Comparison of ENCODE assay signal across 25 cellular contexts in genomic region chr18:54233761-54234160, GRCh38.
"Had no signal": no experiment of that assay in that cellular context is flagged by ENCODE, and none has a peak within 500 bp of the region (broad histone marks: within the 10 kb centered on the region; RNA-seq: fewer than 3 reads in every experiment).

No MANE protein-coding gene starts in this region.

- ATAC-seq: activated naive CD4-positive, alpha-beta T cell treated with anti-CD3 and anti-CD28 coated beads, Interleukin-2, amount 50 U/mL, for 72 hours; activated T-cell treated with anti-CD3 and anti-CD28 coated beads, Interleukin-2, amount 50 U/mL, for 72 hours; gastrocnemius medialis; heart left ventricle had no signal

- DNase-seq: activated CD4-positive, alpha-beta memory T cell treated with anti-CD3 and anti-CD28 coated beads, Interleukin-2, amount 10 ng/mL, durations not matched to agents 7 days and 5 days; activated CD4-positive, alpha-beta T cell treated with anti-CD3 and anti-CD28 coated beads for 4 hours; activated CD4-positive, alpha-beta T cell treated with anti-CD3 and anti-CD28 coated beads, Interleukin-2, amount 10 ng/mL, durations not matched to agents 7 days and 5 days; activated CD4-positive, alpha-beta T cell treated with anti-CD3 and anti-CD28 coated beads, Interleukin-2, amount 50 U/mL, for 4 hours; activated CD4-positive, CD25-positive, alpha-beta regulatory T cell; activated CD4-positive, CD25-positive, alpha-beta regulatory T cell treated with anti-CD3 and anti-CD28 coated beads, Interleukin-2, amount 50 U/mL, for 72 hours; activated CD8-positive, alpha-beta memory T cell treated with anti-CD3 and anti-CD28 coated beads, Interleukin-2, amount 50 U/mL, for 48 hours; activated gamma-delta T cell; activated naive CD4-positive, alpha-beta T cell; activated naive CD4-positive, alpha-beta T cell treated with anti-CD3 and anti-CD28 coated beads, Interleukin-2, amount 10 ng/mL, durations not matched to agents 7 days and 5 days; activated naive CD8-positive, alpha-beta T cell treated with anti-CD3 and anti-CD28 coated beads, Interleukin-2, amount 10 ng/mL, durations not matched to agents 7 days and 5 days; activated T-cell treated with anti-CD3 and anti-CD28 coated beads for 4 hours; activated T-cell treated with anti-CD3 and anti-CD28 coated beads, Interleukin-2, amount 50 U/mL, for 24 hours; activated T-cell treated with anti-CD3 and anti-CD28 coated beads, Interleukin-2, amount 50 U/mL, for 72 hours; dorsolateral prefrontal cortex; effector memory CD4-positive, alpha-beta T cell; endodermal cell; gastrocnemius medialis; glutamatergic neuron; heart left ventricle; T-helper 2 cell had no signal

- H3K4me3 ChIP-seq: ascending aorta, coronary artery, dorsolateral prefrontal cortex, gastrocnemius medialis, heart left ventricle had no signal

- H3K27ac ChIP-seq: ascending aorta, coronary artery, dorsolateral prefrontal cortex, gastrocnemius medialis had no signal

- H3K9me3 ChIP-seq: ascending aorta, gastrocnemius medialis, heart left ventricle had no signal

- H3K27me3 ChIP-seq: ascending aorta, dorsolateral prefrontal cortex, gastrocnemius medialis, heart left ventricle had no signal

- H3K4me1 ChIP-seq: gastrocnemius medialis had no signal

- H3K36me3 ChIP-seq: ascending aorta, gastrocnemius medialis, heart left ventricle had no signal

- FAIRE-seq: bronchial epithelial cell had no signal
